In genomic region chr10:2761971-2762370, GRCh38 we compare ENCODE assay signal across 7 cellular contexts.
"Had no signal": no experiment of that assay in that cellular context is flagged by ENCODE, and none has a peak within 500 bp of the region (broad histone marks: within the 10 kb centered on the region; RNA-seq: fewer than 3 reads in every experiment).

No MANE protein-coding gene starts in this region.

- FAIRE-seq: G401.6, GM12891, GM12892, GM18507, GM19239 had no signal

- DNase-seq: GDM1, GF-D8 had no signal
